In the genomic region with DNA sequence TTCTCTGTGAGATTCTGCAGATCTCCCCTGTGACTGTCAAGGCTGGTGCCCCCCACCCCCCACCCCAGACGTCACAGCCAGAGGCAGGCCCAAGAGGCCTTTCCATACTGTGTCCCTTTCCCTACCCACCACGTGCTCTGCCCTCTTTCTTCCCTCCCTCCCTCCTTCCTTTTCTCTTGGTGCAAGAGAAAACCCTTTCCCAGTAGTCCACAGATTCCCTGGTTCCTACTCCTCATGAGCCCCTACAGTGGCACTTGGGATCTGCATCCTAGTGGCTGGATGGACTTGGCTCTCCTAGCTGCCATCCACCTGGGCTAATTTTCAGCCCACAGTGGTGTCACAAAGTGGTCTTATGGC, we compare ENCODE assay signal across 8 cellular contexts. TPM values are rescaled to one million over a fixed set of nuclear protein-coding genes. Genes with fewer than 3 reads are reported as not detected.
DNase-seq lines count a peak whose midpoint lies in the region; ATAC-seq and TF ChIP-seq lines count a peak whose summit lies in the region.

No MANE protein-coding gene starts in this region.

- peak overlapping the region; percentile 69 for H3K4me3 Mint-ChIP-seq in activated naive CD4-positive, alpha-beta T cell treated with anti-CD3 and anti-CD28 coated beads, Interleukin-2, amount 50 U/mL, for 24 hours
- peak overlapping the region; percentile 64 to 94 (median 65) for H3K4me3 Mint-ChIP-seq in T-cell

- no peak for TF ChIP-seq EP300 in upper lobe of left lung (IDR thresholded peaks at IDR 0.05)

- H3K27me3 ChIP-seq in left lung (no peaks in the 10 kb centered on the region), upper lobe of left lung (no peaks in the 10 kb centered on the region)

- H3K9me3 Mint-ChIP-seq in activated naive CD4-positive, alpha-beta T cell treated with anti-CD3 and anti-CD28 coated beads, Interleukin-2, amount 50 U/mL, for 24 hours, result no peaks in the 10 kb centered on the region
- H3K9me3 Mint-ChIP-seq in T-cell, result no peaks in the 10 kb centered on the region

- DNase-seq in activated naive CD4-positive, alpha-beta T cell (lab: John Stamatoyannopoulos, UW), result no peak
- DNase-seq in T-cell (no peak), left lung (no peak), upper lobe of left lung (no peak)

- TF ChIP-seq CTCF in left lung (IDR thresholded peaks at IDR 0.05), result no peak
- TF ChIP-seq CTCF in upper lobe of left lung (IDR thresholded peaks at IDR 0.05), result no peak

- CTCF ChIA-PET in T-cell (lab: Charles Lee), result interaction anchor here in 1 of 2 donors (0.5 to 3.1 kb wide), 9 partner anchors 14 to 371 kb away, joined by 3 to 21 read pairs (median 4); a partner anchor contains a TSS

- no peak overlapping the region for H3K4me3 ChIP-seq in left lung
- peak overlapping the region in 1 of 4 donors; percentile 12 for H3K4me3 ChIP-seq in upper lobe of left lung

- no peak for TF ChIP-seq POLR2A in upper lobe of left lung (IDR thresholded peaks at IDR 0.05)

- no peak for ATAC-seq in T-cell (replicated peaks in 1 of 4)
- ATAC-seq in left lung, result no peak
- ATAC-seq in upper lobe of left lung (ENCODE audit: low FRiP score in 2 of 2), result no peak
- ATAC-seq in HG02884 (IDR thresholded peaks at IDR 0.05; ENCODE audit: unreplicated experiment), result no peak
- no peak for ATAC-seq in GM19463 (IDR thresholded peaks at IDR 0.05; ENCODE audit: unreplicated experiment)
- no peak for ATAC-seq in GM18867 (IDR thresholded peaks at IDR 0.05; ENCODE audit: unreplicated experiment)

- intact Hi-C loops in left lung (cut with DNase I), result no loop called here

- POLR2A ChIA-PET in T-cell (lab: Charles Lee), result interaction anchor here (0.7 to 1.9 kb wide), 6 partner anchors 13 to 468 kb away, joined by 3 to 8 read pairs (median 4); a partner anchor contains a TSS

- WGBS in upper lobe of left lung, 2 donors, result 4 to 9% methylated on average over 2 of the region's 2 CpGs

- peaks cover 95% of the 10 kb centered on the region for H3K4me1 Mint-ChIP-seq in activated naive CD4-positive, alpha-beta T cell treated with anti-CD3 and anti-CD28 coated beads, Interleukin-2, amount 50 U/mL, for 24 hours
- H3K4me1 Mint-ChIP-seq in T-cell, result peaks cover 97 to 100% (median 99%) of the 10 kb centered on the region in 3 donors

- H3K4me1 ChIP-seq in left lung, result peaks cover 80 to 100% of the 10 kb centered on the region in 2 donors
- peaks cover 99 to 100% (median 100%) of the 10 kb centered on the region in 4 donors for H3K4me1 ChIP-seq in upper lobe of left lung

- H3K27ac ChIP-seq in left lung (peak overlapping the region; percentile 83 to 94), upper lobe of left lung (peak overlapping the region; percentile 88 to 99 (median 95))

- H3K36me3 ChIP-seq in left lung (peaks cover 0 to 3% of the 10 kb centered on the region in 2 donors), upper lobe of left lung (peaks cover 0 to 4% (median 0%) of the 10 kb centered on the region in 4 donors)

- H3K27ac Mint-ChIP-seq in activated naive CD4-positive, alpha-beta T cell treated with anti-CD3 and anti-CD28 coated beads, Interleukin-2, amount 50 U/mL, for 24 hours, result peak overlapping the region; percentile 95
- H3K27ac Mint-ChIP-seq in T-cell, result peak overlapping the region; percentile 96 to 98

- H3K27me3 Mint-ChIP-seq in activated naive CD4-positive, alpha-beta T cell treated with anti-CD3 and anti-CD28 coated beads, Interleukin-2, amount 50 U/mL, for 24 hours, result no peaks in the 10 kb centered on the region
- H3K27me3 Mint-ChIP-seq in T-cell, result no peaks in the 10 kb centered on the region

- H3K9me3 ChIP-seq in left lung (no peaks in the 10 kb centered on the region), upper lobe of left lung (no peaks in the 10 kb centered on the region)

- H3K36me3 Mint-ChIP-seq in activated naive CD4-positive, alpha-beta T cell treated with anti-CD3 and anti-CD28 coated beads, Interleukin-2, amount 50 U/mL, for 24 hours, result peaks cover 4% of the 10 kb centered on the region
- H3K36me3 Mint-ChIP-seq in T-cell, result peaks cover 17% of the 10 kb centered on the region

RNA-seq across cellular contexts. Expression of a gene that starts 35.1 kb away (rescaled TPM):
- total RNA-seq in T-cell, result 100 to 1,000 TPM; 218 to 327 (median 288) TPM
- total RNA-seq in left lung, result 100 to 1,000 TPM; 110 to 116 TPM
- total RNA-seq in upper lobe of left lung, result 100 to 1,000 TPM; 103 to 231 (median 147) TPM
